ENCODE assay signal across 1 cellular context in the genomic region with DNA sequence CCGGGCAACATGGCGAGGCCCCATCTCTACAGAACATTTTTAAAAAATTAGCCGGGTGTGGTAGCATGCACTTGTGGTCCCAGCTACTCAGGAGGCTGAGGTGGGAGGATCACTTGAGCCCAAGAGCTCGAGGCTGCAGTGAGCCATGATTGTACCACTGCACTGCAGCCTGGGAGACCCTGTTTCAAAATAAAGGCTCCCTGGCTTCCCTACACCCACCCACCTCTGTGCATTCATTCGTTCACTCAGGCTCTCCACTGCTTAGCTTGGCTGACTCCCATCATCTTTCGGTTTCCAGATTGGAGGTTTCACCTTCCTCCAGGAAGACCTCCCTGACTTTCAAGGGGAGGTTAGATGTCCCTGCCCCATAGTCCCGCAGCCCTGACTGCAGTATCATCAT.
TF ChIP-seq lines count a peak whose summit lies in the region.

No MANE protein-coding gene starts in this region.

TF ChIP-seq in H1, 55 proteins besides CTCF, POLR2A, EP300 and RAD21:
- TF ChIP-seq CTBP2 (IDR thresholded peaks at IDR 0.05; ENCODE audit: borderline replicate concordance, insufficient read depth, insufficient read length, low read length): no peak
- TF ChIP-seq TAF1 (IDR thresholded peaks at IDR 0.05; ENCODE audit: low read depth, low read length): no peak
- TF ChIP-seq JUN (IDR thresholded peaks at IDR 0.05; ENCODE audit: low read depth, low read length): no peak
- no peak for TF ChIP-seq POU5F1 (IDR thresholded peaks at IDR 0.05; ENCODE audit: low read depth, low read length)
- no peak for TF ChIP-seq TEAD4 (IDR thresholded peaks at IDR 0.05; ENCODE audit: low read depth, low read length)
- no peak for TF ChIP-seq BACH1 (IDR thresholded peaks at IDR 0.05; ENCODE audit: low read length)
- no peak for TF ChIP-seq YY1 (IDR thresholded peaks at IDR 0.05; ENCODE audit: low read depth, low read length)
- no peak for TF ChIP-seq KDM4A (IDR thresholded peaks at IDR 0.05; ENCODE audit: low read depth, low read length, severe bottlenecking)
- no peak for TF ChIP-seq NRF1 (IDR thresholded peaks at IDR 0.05; ENCODE audit: low read depth, low read length)
- TF ChIP-seq, protein P1, sequence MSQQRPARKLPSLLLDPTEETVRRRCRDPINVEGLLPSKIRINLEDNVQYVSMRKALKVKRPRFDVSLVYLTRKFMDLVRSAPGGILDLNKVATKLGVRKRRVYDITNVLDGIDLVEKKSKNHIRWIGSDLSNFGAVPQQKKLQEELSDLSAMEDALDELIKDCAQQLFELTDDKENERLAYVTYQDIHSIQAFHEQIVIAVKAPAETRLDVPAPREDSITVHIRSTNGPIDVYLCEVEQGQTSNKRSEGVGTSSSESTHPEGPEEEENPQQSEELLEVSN (IDR thresholded peaks at IDR 0.05): no peak
- TF ChIP-seq FOSL1 (IDR thresholded peaks at IDR 0.05; ENCODE audit: insufficient read depth, low read depth, low read length): no peak
- no peak for TF ChIP-seq GABPA (IDR thresholded peaks at IDR 0.05; ENCODE audit: borderline replicate concordance, insufficient read depth, low read length)
- no peak for TF ChIP-seq SP2 (IDR thresholded peaks at IDR 0.05; ENCODE audit: low read length)
